10 cellular contexts compared by ENCODE assay signal in the genomic region with DNA sequence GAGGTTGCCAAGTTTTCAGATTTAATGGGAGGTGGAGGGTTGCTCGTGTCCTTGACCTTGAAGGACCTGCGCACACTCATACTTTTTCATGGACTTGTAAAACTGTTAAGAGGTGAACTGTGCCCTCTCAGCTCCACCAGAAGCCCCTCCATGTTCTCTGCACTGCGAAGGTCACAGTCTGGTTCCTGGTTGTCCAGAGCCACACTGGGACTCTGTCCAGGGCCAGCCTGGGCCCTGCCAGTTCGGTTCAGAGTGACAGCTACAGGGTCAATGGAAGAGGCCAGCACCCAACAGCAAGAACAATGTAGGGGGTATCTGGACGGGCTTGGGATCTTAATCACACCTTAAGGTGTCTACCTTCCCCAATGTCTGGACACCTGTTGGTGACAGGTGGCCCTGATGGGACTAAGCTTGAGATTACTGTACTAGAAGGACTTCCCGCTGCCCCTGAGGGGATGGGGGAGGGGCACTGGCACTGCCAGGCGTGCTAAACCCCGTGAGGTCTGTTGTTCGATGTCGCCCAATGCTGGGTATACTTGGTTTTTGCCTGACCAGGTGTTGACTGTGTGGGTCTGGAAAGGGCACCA. TPM values are rescaled to one million over a fixed set of nuclear protein-coding genes. Genes with fewer than 3 reads are reported as not detected.
A peak's percentile ranks its signal among the peaks of the same experiment; 100 is the strongest.
DNase-seq lines count a peak whose midpoint lies in the region; ATAC-seq and TF ChIP-seq lines count a peak whose summit lies in the region.
"Had no signal": no experiment of that assay in that cellular context is flagged by ENCODE, and none has a peak within 500 bp of the region (broad histone marks: within the 10 kb centered on the region; RNA-seq: fewer than 3 reads in every experiment).

No MANE protein-coding gene starts in this region.

- peaks cover 3% of the 10 kb centered on the region for H3K9me3 Mint-ChIP-seq in neural crest cell

- peaks cover 26 to 55% (median 34%) of the 10 kb centered on the region in 3 donors for H3K4me1 ChIP-seq in esophagus squamous epithelium

- TF ChIP-seq CTCF in AG10803 (conservative IDR thresholded peaks at IDR 0.05; ENCODE audit: low read length), result no peak
- no peak for TF ChIP-seq CTCF in esophagus squamous epithelium (IDR thresholded peaks at IDR 0.05)
- no peak for TF ChIP-seq CTCF in neural crest cell (conservative IDR thresholded peaks at IDR 0.05)

- peak overlapping the region; percentile 85 for H3K4me3 Mint-ChIP-seq in neural crest cell

- H3K4me3 ChIP-seq in AG10803 (ENCODE audit: low read length), result peak overlapping the region; percentile 55
- peak overlapping the region; percentile 75 for H3K4me3 ChIP-seq in SK-N-MC
- H3K4me3 ChIP-seq in esophagus squamous epithelium, result peak overlapping the region; percentile 18 to 62 (median 38)

- H3K27ac ChIP-seq in SK-N-MC (peak overlapping the region; percentile 98), esophagus squamous epithelium (peak overlapping the region; percentile 78 to 91 (median 86))

- no peaks in the 10 kb centered on the region for H3K36me3 Mint-ChIP-seq in neural crest cell (ENCODE audit: low read depth)

- WGBS in esophagus squamous epithelium, 2 donors, result 50 to 66% methylated on average over 8 to 9 of the region's 10 CpGs

- H3K27me3 ChIP-seq in esophagus squamous epithelium, result no peaks in the 10 kb centered on the region

- DNase-seq in AG10803 (ENCODE audit: low read depth) (no peak), SK-N-MC (ENCODE audit: low read depth, low spot score) (no peak), esophagus squamous epithelium (lab: John Stamatoyannopoulos, UW) (no peak), neural crest cell (ENCODE audit: low read depth, low spot score) (no peak), occipital lobe (lab: John Stamatoyannopoulos, UW) (no peak), middle frontal gyrus (ENCODE audit: extremely low spot score, low spot score) (no peak), SHP77 treated with DMSO at 0.1 percent for 48 hours (lab: John Stamatoyannopoulos, UW) (no peak)
- DNase-seq: hippocampal formation had no signal

- H3K36me3 ChIP-seq in SK-N-MC (ENCODE audit: insufficient read depth, low read length) (no peaks in the 10 kb centered on the region), esophagus squamous epithelium (no peaks in the 10 kb centered on the region)

- ATAC-seq in HG03439 (IDR thresholded peaks at IDR 0.05; ENCODE audit: unreplicated experiment), result no peak

- intact Hi-C loops in esophagus squamous epithelium (cut with DNase I), result no loop called here

- peak overlapping the region; percentile 99 for H3K27ac Mint-ChIP-seq in neural crest cell (ENCODE audit: unreplicated experiment)

- no peak for TF ChIP-seq POLR2A in esophagus squamous epithelium (IDR thresholded peaks at IDR 0.05)

- peak overlapping the region; percentile 82 for H3K9ac ChIP-seq in SK-N-MC (ENCODE audit: insufficient read length)

- peaks cover 45% of the 10 kb centered on the region for H3K4me1 Mint-ChIP-seq in neural crest cell

- H3K9me3 ChIP-seq in SK-N-MC (ENCODE audit: low read depth, low read length), result no peaks in the 10 kb centered on the region
- H3K9me3 ChIP-seq in esophagus squamous epithelium, result no peaks in the 10 kb centered on the region

- no peaks in the 10 kb centered on the region for H3K27me3 Mint-ChIP-seq in neural crest cell (ENCODE audit: low read depth)

RNA-seq across cellular contexts. Expression of a gene that starts 34.7 kb away (rescaled TPM):
- total RNA-seq in esophagus squamous epithelium (under 1 TPM in 1 of 4 donors, not detected in 3; 0.08 TPM), neural crest cell (not detected in 2 replicates), occipital lobe (not detected)
- total RNA-seq: T-helper 2 cell treated with Interferon-gamma antibody and Interleukin-4, amounts not matched to agents 100 ng/mL and 5 ng/mL, for 36 hours had no signal

RNA-seq across cellular contexts. Expression of a gene that starts 59.8 kb away (rescaled TPM):
- total RNA-seq in esophagus squamous epithelium (100 to 1,000 TPM in 2 of 4 donors, 10 to 100 TPM in 2; 54.4 to 103 (median 92.4) TPM), neural crest cell (103 and 107 TPM in 2 replicates), occipital lobe (31.0 TPM)
